Comparison of ENCODE assay signal across 2 cellular contexts in the genomic region with DNA sequence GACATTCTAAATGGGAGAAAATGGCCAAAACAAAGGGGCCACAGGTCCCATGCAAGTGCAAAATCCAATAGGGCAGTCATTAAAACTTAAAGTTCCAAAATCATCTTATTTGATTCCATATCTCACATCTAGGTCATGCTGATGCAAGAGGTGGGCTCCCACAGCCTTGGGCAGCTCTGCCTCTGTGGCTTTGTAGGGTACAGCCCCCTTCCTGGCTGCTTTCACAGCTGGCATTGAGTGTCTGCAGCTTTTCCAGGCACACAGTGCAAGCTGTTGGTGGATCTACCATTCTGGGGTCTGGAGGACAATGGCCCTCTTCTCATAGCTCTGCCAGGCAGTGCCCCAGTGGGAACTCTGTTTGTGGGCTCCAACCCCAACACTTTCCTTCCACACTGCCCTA. TPM values are rescaled to one million over a fixed set of nuclear protein-coding genes. Genes with fewer than 3 reads are reported as not detected.
"Had no signal": no experiment of that assay in that cellular context is flagged by ENCODE, and none has a peak within 500 bp of the region (broad histone marks: within the 10 kb centered on the region; RNA-seq: fewer than 3 reads in every experiment).

No MANE protein-coding gene starts in this region.

RNA-seq across cellular contexts. Expression of gene TMEM100, which starts 50.7 kb away (rescaled TPM):
- total RNA-seq: HT-29, PC-3 had no signal
